ENCODE assay signal across 23 cellular contexts in the genomic region with DNA sequence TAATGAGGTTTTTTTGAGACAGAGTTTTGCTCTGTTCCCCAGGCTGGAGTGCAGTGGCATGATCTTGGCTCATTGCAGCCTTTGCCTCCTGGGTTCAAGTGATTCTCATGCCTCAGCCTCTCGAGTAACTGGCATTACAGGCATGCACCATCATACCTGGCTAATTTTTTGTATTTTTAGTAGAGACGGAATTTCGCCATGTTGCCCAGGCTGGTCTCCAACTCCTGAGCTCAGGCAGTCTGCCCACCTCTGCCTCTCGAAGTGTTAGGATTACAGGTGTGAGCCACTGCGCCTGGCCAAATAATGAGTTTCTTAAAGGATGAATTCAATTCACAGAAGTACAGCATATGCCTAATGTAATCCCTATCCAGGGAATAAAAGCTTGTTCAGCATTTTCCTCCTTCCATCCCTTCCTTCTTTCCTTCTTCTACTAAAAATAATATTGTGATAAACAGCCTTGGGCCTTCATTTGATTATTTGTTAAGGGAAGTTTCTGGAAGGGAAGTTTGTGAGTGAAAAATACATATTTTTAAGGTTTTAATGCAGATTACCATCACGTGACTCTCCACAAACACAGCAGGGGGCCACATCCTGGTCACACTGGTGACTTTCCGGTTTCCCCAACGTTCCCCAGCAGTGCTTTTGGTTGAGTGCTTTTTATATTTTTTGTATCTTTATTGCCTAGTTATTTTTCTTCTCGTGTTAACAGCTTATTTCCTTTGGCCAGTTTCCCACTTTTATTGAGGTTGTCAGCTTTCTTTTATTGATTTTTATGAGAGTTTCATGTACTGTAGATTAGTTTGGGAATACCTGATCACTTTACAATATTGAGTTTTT.
DNase-seq lines count a peak whose midpoint lies in the region; ATAC-seq, FAIRE-seq and TF ChIP-seq lines count a peak whose summit lies in the region.
"Had no signal": no experiment of that assay in that cellular context is flagged by ENCODE, and none has a peak within 500 bp of the region (broad histone marks: within the 10 kb centered on the region; RNA-seq: fewer than 3 reads in every experiment).

No MANE protein-coding gene starts in this region.

- TF ChIP-seq POLR2A in HepG2 (IDR thresholded peaks at IDR 0.05; ENCODE audit: insufficient read depth in 1 of 2, low read depth in 2 of 2, low read length in 2 of 2) = no peak
- no peak for TF ChIP-seq POLR2A in right lobe of liver (IDR thresholded peaks at IDR 0.05)
- TF ChIP-seq POLR2A in H1 (IDR thresholded peaks at IDR 0.05; ENCODE audit: control extremely low read depth in 1 of 2, low read depth in 2 of 2, low read length in 2 of 2) = no peak

- TF ChIP-seq RAD21 in HepG2 (CRISPR knock-in tag; IDR thresholded peaks at IDR 0.05) (no peak), H1 (IDR thresholded peaks at IDR 0.05 in 1 of 2, conservative IDR thresholded peaks at IDR 0.05 in 1 of 2; ENCODE audit: low read depth in 2 of 2, low read length in 2 of 2) (no peak)

- in situ Hi-C loops in HepG2 (cut with HindIII; ENCODE audit: extremely low pct_ligation_motif_present, low pct_unique_long_range_greater_than_20kb) = no loop called here

- intact Hi-C loops in HepG2 (cut with micrococcal nuclease; ENCODE audit: unreplicated experiment) = no loop called here
- intact Hi-C loops in right lobe of liver (cut with DNase I) = no loop called here
- intact Hi-C loops in OCI-LY7 (cut with micrococcal nuclease; ENCODE audit: unreplicated experiment) = no loop called here
- intact Hi-C loops in Right ventricle myocardium superior (cut with DNase I) = no loop called here

- H2BK5ac ChIP-seq in H1 (ENCODE audit: low read depth, low read length) = no peak overlapping the region

- H2BK12ac ChIP-seq in H1 (ENCODE audit: low read depth, low read length) = no peak overlapping the region

- H3K4me2 ChIP-seq in HepG2 (ENCODE audit: low read depth, low read length) = no peak overlapping the region
- H3K4me2 ChIP-seq in H1 (ENCODE audit: insufficient read depth in 1 of 2, low read depth in 2 of 2, low read length in 2 of 2) = no peak overlapping the region
- H3K4me2 ChIP-seq in OCI-LY7 (ENCODE audit: low read length) = no peak overlapping the region

- POLR2A ChIA-PET in HepG2 (lab: Yijun Ruan, JAX) (no interaction called here), H1 (lab: Charles Lee; ENCODE audit: partially characterized antibody) (no interaction called here), OCI-LY7 (lab: Charles Lee) (interaction anchor here (1.0 to 1.3 kb wide), 3 partner anchors 19 to 191 kb away, joined by 4 to 5 read pairs (median 4); no protein-coding TSS in a partner anchor)

- H4K8ac ChIP-seq in H1 (ENCODE audit: extremely low read depth, insufficient read depth, low read length) = no peak overlapping the region

- TF ChIP-seq EP300 in HepG2 (IDR thresholded peaks at IDR 0.05; ENCODE audit: low read depth in 2 of 2, low read length in 2 of 2) (no peak), HepG2 (CRISPR knock-in tag; IDR thresholded peaks at IDR 0.05; ENCODE audit: borderline replicate concordance) (no peak), H1 (IDR thresholded peaks at IDR 0.05; ENCODE audit: borderline replicate concordance in 1 of 2, low read depth in 2 of 2, low read length in 2 of 2) (no peak)

- FAIRE-seq in HepG2 (lab: Jason Lieb, UNC) (no peak), H1 (lab: Jason Lieb, UNC) (no peak)
- FAIRE-seq: keratinocyte, urothelium cell line had no signal

- no peak overlapping the region for H3K4ac ChIP-seq in H1 (replicated peaks; ENCODE audit: insufficient read length, low read depth, low read length)

- H2BK15ac ChIP-seq in H1 (ENCODE audit: low read length) = no peak overlapping the region

- no peak overlapping the region for H3K56ac ChIP-seq in H1 (replicated peaks; ENCODE audit: insufficient read length, low read depth, low read length)

- no peaks in the 10 kb centered on the region for H3K79me1 ChIP-seq in H1 (ENCODE audit: low read depth, low read length)

- H3K18ac ChIP-seq in H1 (ENCODE audit: extremely low read depth, low read length) = no peak overlapping the region

- CTCF ChIA-PET in HepG2 (lab: Yijun Ruan, JAX; ENCODE audit: low intra/inter-chr PET ratio, low total read pairs) (no interaction called here), H1 (lab: Charles Lee; ENCODE audit: partially characterized antibody) (interaction anchor here (0.5 to 4.0 kb wide), 10 partner anchors 9 to 778 kb away, joined by 3 to 13 read pairs (median 4); no protein-coding TSS in a partner anchor), OCI-LY7 (lab: Charles Lee; ENCODE audit: unreplicated experiment) (interaction anchor here (0.5 kb wide), 1 partner anchor 117 kb away, joined by 6 read pairs; a partner anchor contains a TSS)

- H3K79me2 ChIP-seq in HepG2 (ENCODE audit: insufficient read depth, low read length) = no peaks in the 10 kb centered on the region
- no peaks in the 10 kb centered on the region for H3K79me2 ChIP-seq in H1 (ENCODE audit: control insufficient read depth in 1 of 2, insufficient read depth in 2 of 2, low read length in 2 of 2)
- no peaks in the 10 kb centered on the region for H3K79me2 ChIP-seq in OCI-LY7 (ENCODE audit: insufficient read depth, low read depth, low read length)

- H3K23me2 ChIP-seq in H1 (ENCODE audit: low read depth, low read length) = no peaks in the 10 kb centered on the region

- H3K9ac ChIP-seq in HepG2 (ENCODE audit: insufficient read depth, low read depth, low read length) = no peak overlapping the region
- no peak overlapping the region for H3K9ac ChIP-seq in SK-N-MC (ENCODE audit: insufficient read length)
- no peak overlapping the region for H3K9ac ChIP-seq in H1 (replicated peaks in 1 of 4; ENCODE audit: extremely low read depth in 1 of 4, low read depth in 3 of 4, low read length in 3 of 4)

- no peak overlapping the region for H3K14ac ChIP-seq in H1 (ENCODE audit: insufficient read length)

- no peak overlapping the region for H4K5ac ChIP-seq in H1 (ENCODE audit: insufficient read length, low read depth, low read length)

- H3K27ac ChIP-seq in HepG2 (ENCODE audit: extremely low read length, insufficient read depth, low read length) = no peak overlapping the region
- no peak overlapping the region for H3K27ac ChIP-seq in right lobe of liver
- H3K27ac ChIP-seq in SK-N-MC = peak overlapping the region; percentile 87
- H3K27ac ChIP-seq in H1 (ENCODE audit: low read depth, low read length) = no peak overlapping the region
- no peak overlapping the region for H3K27ac ChIP-seq in right atrium auricular region
- no peak overlapping the region for H3K27ac ChIP-seq in OCI-LY7 (ENCODE audit: low read depth, low read length, poor library complexity, severe bottlenecking)
- H3K27ac ChIP-seq: ovary had no signal

- no peaks in the 10 kb centered on the region for H3K9me2 ChIP-seq in OCI-LY7 (ENCODE audit: insufficient read depth, low read length)

- H2AK5ac ChIP-seq in H1 (ENCODE audit: low read depth, low read length) = no peak overlapping the region

- H2AFZ ChIP-seq in HepG2 (ENCODE audit: low read length) = no peak overlapping the region
- H2AFZ ChIP-seq in H1 (ENCODE audit: low read length) = no peak overlapping the region
- H2AFZ ChIP-seq in OCI-LY7 (ENCODE audit: low read length) = no peak overlapping the region

- H3K9me3 ChIP-seq in HepG2 (ENCODE audit: low read length) (no peaks in the 10 kb centered on the region), right lobe of liver (no peaks in the 10 kb centered on the region), SK-N-MC (ENCODE audit: low read depth, low read length) (no peaks in the 10 kb centered on the region), H1 (ENCODE audit: insufficient read depth in 2 of 2, low read depth in 1 of 2, low read length in 1 of 2) (0 out of 4 replicates have a peak, but pooled peaks cover 0 to 6% of the 10 kb centered on the region in 2 experiments), right atrium auricular region (no peaks in the 10 kb centered on the region), OCI-LY7 (ENCODE audit: low read length) (0 out of 2 replicates have a peak, but pooled peaks cover 4% of the 10 kb centered on the region)
- H3K9me3 ChIP-seq: ovary had no signal

- ATAC-seq in HepG2 (no peak), right lobe of liver (no peak), Right ventricle myocardium superior (ENCODE audit: poor library complexity) (no peak)
- ATAC-seq: esophagus mucosa, sciatic nerve had no signal

- no peaks in the 10 kb centered on the region for H4K20me1 ChIP-seq in HepG2 (ENCODE audit: insufficient read depth, low read length)
- no peaks in the 10 kb centered on the region for H4K20me1 ChIP-seq in H1 (replicated peaks in 1 of 2; ENCODE audit: control insufficient read depth in 1 of 2, insufficient read depth in 2 of 2, low read length in 2 of 2)
- H4K20me1 ChIP-seq in OCI-LY7 (ENCODE audit: insufficient read depth, low read length) = no peaks in the 10 kb centered on the region

- H3K27me3 ChIP-seq in HepG2 (ENCODE audit: control insufficient read depth in 1 of 2, insufficient read depth in 2 of 2, low read length in 2 of 2) (no peaks in the 10 kb centered on the region), right lobe of liver (no peaks in the 10 kb centered on the region), H1 (replicated peaks in 1 of 4; ENCODE audit: control insufficient read depth in 3 of 4, extremely low read depth in 1 of 4, insufficient read depth in 3 of 4, low read length in 3 of 4) (no peaks in the 10 kb centered on the region), right atrium auricular region (no peaks in the 10 kb centered on the region)
- H3K27me3 ChIP-seq: ovary had no signal

- no peak overlapping the region for H2BK120ac ChIP-seq in H1 (replicated peaks; ENCODE audit: low read depth, low read length)

- H2BK20ac ChIP-seq in H1 (ENCODE audit: low read length) = no peak overlapping the region

- H3K23ac ChIP-seq in H1 (ENCODE audit: insufficient read length) = no peak overlapping the region

- DNase-seq in HepG2 (ENCODE audit: low spot score) (no peak), right lobe of liver (no peak), SK-N-MC (ENCODE audit: low read depth, low spot score) (peak; percentile 81), H1 (ENCODE audit: low read depth in 1 of 2, low spot score in 2 of 2) (no peak), right atrium auricular region (ENCODE audit: low spot score) (no peak), OCI-LY7 (ENCODE audit: low spot score) (no peak), Right ventricle myocardium superior (no peak)
- no peak for DNase-seq in stimulated activated CD4-positive, alpha-beta T cell treated with anti-CD3 and anti-CD28 coated beads, Interleukin-1b, Interleukin-23, amount 100 ng/mL, for 48 hours
- DNase-seq: activated CD4-positive, alpha-beta T cell treated with anti-CD3 and anti-CD28 coated beads, Interleukin-2, amount 10 ng/mL, durations not matched to agents 7 days and 5 days; activated naive CD4-positive, alpha-beta T cell; GDM1; mammary epithelial cell; NCI-H1417; NCI-H2107; NCI-H524; OCI-M1; ovary; SHP77 treated with DMSO at 0.1 percent for 48 hours; T-helper 1 cell had no signal

- WGBS in HepG2 (ENCODE audit: low lambda C conversion rate) = 83% methylated on average over 9 of the region's 9 CpGs
- 61% methylated on average over 9 of the region's 9 CpGs for WGBS in right lobe of liver (ENCODE audit: insufficient coverage, low coverage, low lambda C conversion rate, missing lambda C conversion rate)
- 80% methylated on average over 9 of the region's 9 CpGs; no CpG with 5 or more reads in 1 of the 2 experiments for WGBS in H1 (ENCODE audit: extremely low coverage in 1 of 2, insufficient coverage in 1 of 2, insufficient read length in 1 of 2, insufficient replicate concordance in 2 of 2, low coverage in 1 of 2, low lambda C conversion rate in 2 of 2, missing lambda C conversion rate in 1 of 2), 2 experiments

- H3K4me1 ChIP-seq in HepG2 (ENCODE audit: insufficient read depth, low read length) = no peaks in the 10 kb centered on the region
- H3K4me1 ChIP-seq in right lobe of liver = no peaks in the 10 kb centered on the region
- H3K4me1 ChIP-seq in H1 (replicated peaks in 1 of 4; ENCODE audit: control insufficient read depth in 3 of 4, insufficient read depth in 4 of 4, low read length in 3 of 4) = peaks cover 1 to 13% (median 4%) of the 10 kb centered on the region in 4 experiments; a peak in 6 of 7 replicates
- peaks cover 0 to 8% of the 10 kb centered on the region in 2 donors for H3K4me1 ChIP-seq in right atrium auricular region
- no peaks in the 10 kb centered on the region for H3K4me1 ChIP-seq in OCI-LY7 (ENCODE audit: insufficient read depth, low read length, poor library complexity, severe bottlenecking)

- no peak overlapping the region for H3K4me3 ChIP-seq in HepG2 (replicated peaks in 1 of 3; ENCODE audit: insufficient read depth in 1 of 3, low read depth in 2 of 3, low read length in 3 of 3)
- no peak overlapping the region for H3K4me3 ChIP-seq in right lobe of liver
- H3K4me3 ChIP-seq in SK-N-MC = peak overlapping the region; percentile 4; the same call in 1 of the 2 replicates
- no peak overlapping the region for H3K4me3 ChIP-seq in H1 (ENCODE audit: extremely low read depth in 1 of 4, insufficient read depth in 2 of 4, low read depth in 3 of 4, low read length in 4 of 4)
- H3K4me3 ChIP-seq in right atrium auricular region = no peak overlapping the region
- H3K4me3 ChIP-seq in OCI-LY7 (ENCODE audit: low read depth, low read length, poor library complexity, severe bottlenecking) = no peak overlapping the region
- H3K4me3 ChIP-seq: ovary had no signal

- H3K36me3 ChIP-seq in HepG2 (replicated peaks in 1 of 2; ENCODE audit: control insufficient read depth in 1 of 2, insufficient read depth in 2 of 2, low read length in 2 of 2) (peaks cover 32 to 81% of the 10 kb centered on the region in 2 experiments), right lobe of liver (peaks cover 0 to 24% (median 3%) of the 10 kb centered on the region in 4 donors), SK-N-MC (ENCODE audit: insufficient read depth, low read length) (peaks cover 51% of the 10 kb centered on the region), H1 (ENCODE audit: control insufficient read depth in 2 of 4, insufficient read depth in 4 of 4, low read length in 3 of 4) (peaks cover 3 to 28% (median 16%) of the 10 kb centered on the region in 4 experiments; a peak in 6 of 8 replicates), right atrium auricular region (peaks cover 53% of the 10 kb centered on the region), OCI-LY7 (ENCODE audit: insufficient read depth, low read length) (peaks cover 93% of the 10 kb centered on the region)
- H3K36me3 ChIP-seq: ovary had no signal

- H4K91ac ChIP-seq in H1 (replicated peaks; ENCODE audit: insufficient read length, low read length) = no peak overlapping the region

- BruUV-seq in HepG2 (replicated peaks; lab: Mats Ljungman, UMichigan) (no TSS peak), OCI-LY7 (replicated peaks; lab: Mats Ljungman, UMichigan) (no TSS peak)

- no peak for TF ChIP-seq CTCF in HepG2 (CRISPR knock-in tag; IDR thresholded peaks at IDR 0.05)
- TF ChIP-seq CTCF in right lobe of liver (IDR thresholded peaks at IDR 0.05) = no peak
- TF ChIP-seq CTCF in H1 (IDR thresholded peaks at IDR 0.05; ENCODE audit: control extremely low read depth in 1 of 3, insufficient read depth in 1 of 3, low read depth in 1 of 3, low read length in 3 of 3) = no peak
- no peak for TF ChIP-seq CTCF in right atrium auricular region (IDR thresholded peaks at IDR 0.05)
- TF ChIP-seq CTCF in OCI-LY7 (conservative IDR thresholded peaks at IDR 0.05; ENCODE audit: low read length) = no peak
